ENCODE assay signal across 1 cellular context in the genomic region with DNA sequence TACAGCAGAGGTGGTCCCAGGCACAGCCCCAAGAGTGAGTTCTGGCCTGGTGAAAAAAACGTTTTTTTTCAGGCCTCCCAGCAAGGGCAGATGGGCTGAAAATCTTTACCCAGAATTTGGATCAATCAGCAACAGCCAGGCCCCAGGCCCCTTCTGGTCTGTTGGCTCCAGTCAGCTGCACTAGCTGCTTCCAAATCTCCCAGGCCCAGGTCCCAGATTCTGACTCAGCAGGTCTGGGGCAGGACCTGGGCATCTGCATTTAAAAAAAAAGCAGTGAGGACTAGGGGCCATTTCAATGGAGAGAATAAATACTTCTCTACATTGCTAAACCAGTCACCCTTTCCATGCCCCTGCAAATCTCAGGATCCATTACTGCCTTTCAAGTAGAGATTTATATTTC.
TF ChIP-seq lines count a peak whose summit lies in the region.

No MANE protein-coding gene starts in this region.

TF ChIP-seq in SK-N-SH treated with all-trans-retinoic acid at 6 μM for 48 hours, 23 proteins besides CTCF, POLR2A, EP300 and RAD21:
- TF ChIP-seq ZNF8 (CRISPR knock-in tag; IDR thresholded peaks at IDR 0.05), result no peak
- no peak for TF ChIP-seq CSDC2 (CRISPR knock-in tag; IDR thresholded peaks at IDR 0.05)
- TF ChIP-seq ISL1 (CRISPR knock-in tag; IDR thresholded peaks at IDR 0.05), result no peak
- TF ChIP-seq, protein P1, sequence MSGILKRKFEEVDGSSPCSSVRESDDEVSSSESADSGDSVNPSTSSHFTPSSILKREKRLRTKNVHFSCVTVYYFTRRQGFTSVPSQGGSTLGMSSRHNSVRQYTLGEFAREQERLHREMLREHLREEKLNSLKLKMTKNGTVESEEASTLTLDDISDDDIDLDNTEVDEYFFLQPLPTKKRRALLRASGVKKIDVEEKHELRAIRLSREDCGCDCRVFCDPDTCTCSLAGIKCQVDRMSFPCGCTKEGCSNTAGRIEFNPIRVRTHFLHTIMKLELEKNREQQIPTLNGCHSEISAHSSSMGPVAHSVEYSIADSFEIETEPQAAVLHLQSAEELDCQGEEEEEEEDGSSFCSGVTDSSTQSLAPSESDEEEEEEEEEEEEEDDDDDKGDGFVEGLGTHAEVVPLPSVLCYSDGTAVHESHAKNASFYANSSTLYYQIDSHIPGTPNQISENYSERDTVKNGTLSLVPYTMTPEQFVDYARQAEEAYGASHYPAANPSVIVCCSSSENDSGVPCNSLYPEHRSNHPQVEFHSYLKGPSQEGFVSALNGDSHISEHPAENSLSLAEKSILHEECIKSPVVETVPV (CRISPR knock-in tag; IDR thresholded peaks at IDR 0.05), result no peak
- no peak for TF ChIP-seq RARB (CRISPR knock-in tag; IDR thresholded peaks at IDR 0.05)
- TF ChIP-seq TCF4 (CRISPR knock-in tag; IDR thresholded peaks at IDR 0.05; ENCODE audit: borderline replicate concordance), result no peak
- TF ChIP-seq PPARA (CRISPR knock-in tag; IDR thresholded peaks at IDR 0.05; ENCODE audit: borderline replicate concordance), result no peak
- TF ChIP-seq BACH2 (CRISPR knock-in tag; IDR thresholded peaks at IDR 0.05; ENCODE audit: borderline replicate concordance), result no peak
- TF ChIP-seq, protein P2, sequence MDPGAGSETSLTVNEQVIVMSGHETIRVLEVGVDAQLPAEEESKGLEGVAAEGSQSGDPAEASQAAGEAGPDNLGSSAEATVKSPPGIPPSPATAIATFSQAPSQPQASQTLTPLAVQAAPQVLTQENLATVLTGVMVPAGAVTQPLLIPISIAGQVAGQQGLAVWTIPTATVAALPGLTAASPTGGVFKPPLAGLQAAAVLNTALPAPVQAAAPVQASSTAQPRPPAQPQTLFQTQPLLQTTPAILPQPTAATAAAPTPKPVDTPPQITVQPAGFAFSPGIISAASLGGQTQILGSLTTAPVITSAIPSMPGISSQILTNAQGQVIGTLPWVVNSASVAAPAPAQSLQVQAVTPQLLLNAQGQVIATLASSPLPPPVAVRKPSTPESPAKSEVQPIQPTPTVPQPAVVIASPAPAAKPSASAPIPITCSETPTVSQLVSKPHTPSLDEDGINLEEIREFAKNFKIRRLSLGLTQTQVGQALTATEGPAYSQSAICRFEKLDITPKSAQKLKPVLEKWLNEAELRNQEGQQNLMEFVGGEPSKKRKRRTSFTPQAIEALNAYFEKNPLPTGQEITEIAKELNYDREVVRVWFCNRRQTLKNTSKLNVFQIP (CRISPR knock-in tag; IDR thresholded peaks at IDR 0.05; ENCODE audit: borderline replicate concordance, low read depth), result no peak
- no peak for TF ChIP-seq PATZ1 (CRISPR knock-in tag; IDR thresholded peaks at IDR 0.05; ENCODE audit: borderline replicate concordance)
- no peak for TF ChIP-seq ZFP30 (CRISPR knock-in tag; IDR thresholded peaks at IDR 0.05)
- TF ChIP-seq TOX (CRISPR knock-in tag; IDR thresholded peaks at IDR 0.05; ENCODE audit: borderline replicate concordance), result no peak
